In genomic region chr15:80849308-80849707, GRCh38 we compare ENCODE assay signal across 12 cellular contexts.
DNase-seq lines count a peak whose midpoint lies in the region; ATAC-seq, FAIRE-seq and TF ChIP-seq lines count a peak whose summit lies in the region.
"Had no signal": no experiment of that assay in that cellular context is flagged by ENCODE, and none has a peak within 500 bp of the region (broad histone marks: within the 10 kb centered on the region; RNA-seq: fewer than 3 reads in every experiment).

No MANE protein-coding gene starts in this region.

- DNase-seq in AG08395 (ENCODE audit: low spot score) (peak; percentile 91), HS-27A (ENCODE audit: low read depth) (peak; percentile 77), astrocyte (ENCODE audit: low read depth) (peak; percentile 93), kidney tubule cell (ENCODE audit: low spot score) (peak; percentile 95), T-helper 17 cell (no peak), NOMO-1 (lab: John Stamatoyannopoulos, UW; ENCODE audit: unreplicated experiment in 2 of 2) (no peak)
- no peak for DNase-seq in activated naive CD4-positive, alpha-beta T cell treated with anti-CD3 and anti-CD28 coated beads, Interleukin-2, amount 10 ng/mL, durations not matched to agents 7 days and 5 days
- DNase-seq: activated B cell treated with CpG ODN at 0.5 μM for 24 hours; activated naive CD4-positive, alpha-beta T cell treated with anti-CD3 and anti-CD28 coated beads for 36 hours; CD4-positive, alpha-beta T cell; stimulated activated CD4-positive, alpha-beta T cell treated with anti-CD3 and anti-CD28 coated beads, Interleukin-2, amount 100 ng/mL, for 48 hours had no signal

- no peaks in the 10 kb centered on the region for H3K36me3 ChIP-seq in astrocyte (ENCODE audit: insufficient read depth, low read length)

- no peak overlapping the region for H3K4me3 ChIP-seq in astrocyte (ENCODE audit: insufficient read depth, low read depth, low read length)

- H2AFZ ChIP-seq in astrocyte (ENCODE audit: low read depth, low read length), result no peak overlapping the region

- no peak overlapping the region for H3K9ac ChIP-seq in astrocyte (ENCODE audit: low read length)

- peaks cover 17% of the 10 kb centered on the region for H3K27me3 ChIP-seq in astrocyte (ENCODE audit: insufficient read depth, low read length)

- H3K27ac ChIP-seq in astrocyte (ENCODE audit: low read depth, low read length), result peak overlapping the region; percentile 5

- no peak for FAIRE-seq in astrocyte (lab: Jason Lieb, UNC)

- no peaks in the 10 kb centered on the region for H3K79me2 ChIP-seq in astrocyte (ENCODE audit: insufficient read depth, low read length)

- H3K4me1 ChIP-seq in astrocyte (ENCODE audit: insufficient read depth, low read length), result peaks cover 21% of the 10 kb centered on the region

- TF ChIP-seq CTCF in astrocyte (IDR thresholded peaks at IDR 0.05; ENCODE audit: insufficient read depth, low read depth, low read length), result no peak

- H3K36me3 Mint-ChIP-seq in astrocyte (ENCODE audit: low read depth, unreplicated experiment) (peaks cover 2% of the 10 kb centered on the region), T-helper 17 cell (ENCODE audit: low read depth) (peaks cover 3% of the 10 kb centered on the region)
- H3K36me3 Mint-ChIP-seq in activated naive CD4-positive, alpha-beta T cell treated with anti-CD3 and anti-CD28 coated beads, Interleukin-2, amount 10 ng/mL, durations not matched to agents 7 days and 5 days, result no peaks in the 10 kb centered on the region

- CTCF ChIA-PET in activated naive CD4-positive, alpha-beta T cell treated with anti-CD3 and anti-CD28 coated beads, Interleukin-2, amount 10 ng/mL, durations not matched to agents 7 days and 5 days (lab: Charles Lee), result no interaction called here

- H3K4me3 Mint-ChIP-seq in astrocyte (ENCODE audit: unreplicated experiment), result no peak overlapping the region
- H3K4me3 Mint-ChIP-seq in T-helper 17 cell, result no peak overlapping the region
- H3K4me3 Mint-ChIP-seq in activated naive CD4-positive, alpha-beta T cell treated with anti-CD3 and anti-CD28 coated beads, Interleukin-2, amount 10 ng/mL, durations not matched to agents 7 days and 5 days, result no peak overlapping the region
- H3K4me3 Mint-ChIP-seq: activated B cell treated with CpG ODN at 0.5 μM for 24 hours; activated naive CD4-positive, alpha-beta T cell treated with anti-CD3 and anti-CD28 coated beads for 36 hours; CD4-positive, alpha-beta T cell had no signal

- H3K27ac Mint-ChIP-seq in astrocyte (ENCODE audit: unreplicated experiment), result peak overlapping the region; percentile 72
- no peak overlapping the region for H3K27ac Mint-ChIP-seq in T-helper 17 cell
- no peak overlapping the region for H3K27ac Mint-ChIP-seq in activated naive CD4-positive, alpha-beta T cell treated with anti-CD3 and anti-CD28 coated beads, Interleukin-2, amount 10 ng/mL, durations not matched to agents 7 days and 5 days
- H3K27ac Mint-ChIP-seq: activated B cell treated with CpG ODN at 0.5 μM for 24 hours; activated naive CD4-positive, alpha-beta T cell treated with anti-CD3 and anti-CD28 coated beads for 36 hours; CD4-positive, alpha-beta T cell had no signal

- H3K27me3 Mint-ChIP-seq in astrocyte (ENCODE audit: low read depth, unreplicated experiment) (peaks cover 4% of the 10 kb centered on the region), T-helper 17 cell (peaks cover 72% of the 10 kb centered on the region)
- peaks cover 71% of the 10 kb centered on the region for H3K27me3 Mint-ChIP-seq in activated naive CD4-positive, alpha-beta T cell treated with anti-CD3 and anti-CD28 coated beads, Interleukin-2, amount 10 ng/mL, durations not matched to agents 7 days and 5 days

- no peaks in the 10 kb centered on the region for H3K9me3 Mint-ChIP-seq in astrocyte (ENCODE audit: unreplicated experiment)
- H3K9me3 Mint-ChIP-seq in activated naive CD4-positive, alpha-beta T cell treated with anti-CD3 and anti-CD28 coated beads, Interleukin-2, amount 10 ng/mL, durations not matched to agents 7 days and 5 days, result no peaks in the 10 kb centered on the region
- H3K9me3 Mint-ChIP-seq: activated B cell treated with CpG ODN at 0.5 μM for 24 hours; activated naive CD4-positive, alpha-beta T cell treated with anti-CD3 and anti-CD28 coated beads for 36 hours; CD4-positive, alpha-beta T cell had no signal

- peaks cover 49% of the 10 kb centered on the region for H4K20me1 ChIP-seq in astrocyte (ENCODE audit: insufficient read depth, low read length)

- ATAC-seq in T-helper 17 cell, result no peak
- no peak for ATAC-seq in GM21360 (IDR thresholded peaks at IDR 0.05; ENCODE audit: unreplicated experiment)

- H3K9me3 ChIP-seq in astrocyte (ENCODE audit: insufficient read depth, low read depth, low read length) (no peaks in the 10 kb centered on the region), T-helper 17 cell (ENCODE audit: control insufficient read depth, low read length, poor library complexity, severe bottlenecking) (no peaks in the 10 kb centered on the region)

- no peak overlapping the region for H3K4me2 ChIP-seq in astrocyte (ENCODE audit: low read length)

- H3K4me1 Mint-ChIP-seq in astrocyte (ENCODE audit: low read depth, unreplicated experiment) (peaks cover 8% of the 10 kb centered on the region), T-helper 17 cell (no peaks in the 10 kb centered on the region)
- no peaks in the 10 kb centered on the region for H3K4me1 Mint-ChIP-seq in activated naive CD4-positive, alpha-beta T cell treated with anti-CD3 and anti-CD28 coated beads, Interleukin-2, amount 10 ng/mL, durations not matched to agents 7 days and 5 days
- H3K4me1 Mint-ChIP-seq: activated B cell treated with CpG ODN at 0.5 μM for 24 hours had no signal

Comparison
In these comparisons a context has a peak if more than half of its experiments do, and no peak if none do; other contexts are left out.
1. DNase-seq: peak in AG08395 (single experiment), HS-27A (single experiment), astrocyte (single experiment) and kidney tubule cell (single experiment); none in T-helper 17 cell (0 of 3), activated naive CD4-positive, alpha-beta T cell treated with anti-CD3 and anti-CD28 coated beads, Interleukin-2, amount 10 ng/mL, durations not matched to agents 7 days and 5 days (single experiment) and NOMO-1 (0 of 2).